ENCODE assay signal across 8 cellular contexts in the genomic region with DNA sequence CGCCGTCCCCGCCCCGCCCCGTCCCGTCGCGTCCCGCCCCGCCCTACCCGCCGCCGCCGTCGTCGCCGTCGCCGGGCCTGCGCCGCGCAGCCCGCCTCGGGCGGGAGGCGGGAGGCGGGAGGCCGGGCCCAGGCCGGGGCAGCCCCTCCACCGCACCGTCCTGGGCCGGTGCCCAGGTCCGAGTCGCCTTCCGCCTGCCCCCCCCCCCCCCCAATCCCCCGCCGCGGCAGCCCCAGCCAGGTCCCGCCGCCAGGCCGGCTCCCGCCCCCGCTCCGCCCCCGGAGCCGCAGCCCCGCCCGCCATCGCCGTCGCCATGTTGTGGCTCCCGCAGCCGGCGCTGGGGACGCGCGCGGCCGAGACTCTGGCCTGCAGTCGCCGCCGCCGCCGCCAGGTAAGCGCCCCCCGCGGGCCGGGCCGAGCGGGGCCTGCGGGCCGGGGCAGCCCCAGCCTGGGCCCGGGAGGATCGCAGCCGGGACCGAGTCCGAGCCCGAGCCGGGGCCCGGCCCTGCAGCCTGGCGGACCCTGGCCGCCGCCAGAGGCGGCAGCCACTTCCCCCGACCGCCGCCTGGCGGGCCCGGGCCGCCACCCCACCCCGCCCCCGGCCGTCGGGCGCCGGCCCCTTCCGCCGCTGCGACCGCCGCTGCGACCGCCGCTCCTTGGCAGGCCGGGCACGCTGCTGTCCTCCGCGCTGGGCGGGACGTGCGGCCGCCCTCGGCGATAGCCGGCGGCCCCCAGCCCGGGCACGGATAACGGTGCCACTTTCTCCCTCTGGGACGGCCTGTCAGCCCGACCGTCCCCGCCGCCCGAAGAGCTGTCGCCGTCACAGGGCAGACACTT. TPM values are rescaled to one million over a fixed set of nuclear protein-coding genes. Genes with fewer than 3 reads are reported as not detected.
A peak's percentile ranks its signal among the peaks of the same experiment; 100 is the strongest.
DNase-seq lines count a peak whose midpoint lies in the region; ATAC-seq and TF ChIP-seq lines count a peak whose summit lies in the region.

Gene ZNF592, plus strand, starts transcription at position 319 of the 837 bp plus-strand sequence. CDS start 34,084 bp downstream, outside the sequence.

- no peaks in the 10 kb centered on the region for H3K9me3 ChIP-seq in NT2/D1 (ENCODE audit: insufficient read depth, low read length)

- H3K4me1 Mint-ChIP-seq in endothelial cell (ENCODE audit: unreplicated experiment), result peaks cover 41% of the 10 kb centered on the region

- H3K4me1 ChIP-seq in NT2/D1 (ENCODE audit: insufficient read depth, insufficient read length), result no peaks in the 10 kb centered on the region

- no peak for TF ChIP-seq CTCF in endothelial cell (IDR thresholded peaks at IDR 0.05; ENCODE audit: unreplicated experiment)

- peak within 1 kb of the TSS; percentile 98 for H3K4me3 Mint-ChIP-seq in endothelial cell (ENCODE audit: unreplicated experiment)

- peak within 1 kb of the TSS; percentile 85 for H3K4me3 ChIP-seq in NT2/D1 (ENCODE audit: insufficient read length, low read depth)

- ATAC-seq in GM18907 (IDR thresholded peaks at IDR 0.05; ENCODE audit: unreplicated experiment) (peak; percentile 53), HG03135 (IDR thresholded peaks at IDR 0.05; ENCODE audit: unreplicated experiment) (peak; percentile 55)

- H3K9me3 Mint-ChIP-seq in endothelial cell (ENCODE audit: unreplicated experiment), result no peaks in the 10 kb centered on the region

- no peaks in the 10 kb centered on the region for H3K36me3 Mint-ChIP-seq in endothelial cell (ENCODE audit: low read depth, unreplicated experiment)

- H3K27me3 Mint-ChIP-seq in endothelial cell (ENCODE audit: unreplicated experiment), result peaks cover 11% of the 10 kb centered on the region

- DNase-seq in AG08396 (ENCODE audit: low spot score) (peak; percentile 93), NT2/D1 (ENCODE audit: low read depth, low spot score) (peak; percentile 30), endothelial cell (ENCODE audit: low spot score) (peak; percentile 78), midbrain (lab: John Stamatoyannopoulos, UW) (peak; percentile 81)
- DNase-seq in activated CD8-positive, alpha-beta memory T cell treated with anti-CD3 and anti-CD28 coated beads, Interleukin-2, amount 50 U/mL, for 1 hour (ENCODE audit: extremely low read depth), result peak; percentile 29
- DNase-seq in stimulated activated CD8-positive, alpha-beta memory T cell treated with anti-CD3 and anti-CD28 coated beads, Interleukin-2, amount 100 ng/mL, for 48 hours (ENCODE audit: low read depth in 2 of 2), result peak; percentile 71 to 74

- peak within 1 kb of the TSS; percentile 96 for H3K27ac Mint-ChIP-seq in endothelial cell (ENCODE audit: unreplicated experiment)

- peak within 1 kb of the TSS; percentile 96 for H3K9ac ChIP-seq in NT2/D1 (ENCODE audit: insufficient read length, low read depth)

- H3K27me3 ChIP-seq in NT2/D1 (ENCODE audit: insufficient read depth, insufficient read length), result no peaks in the 10 kb centered on the region

- H3K36me3 ChIP-seq in NT2/D1 (ENCODE audit: insufficient read depth, insufficient read length, low read length), result peaks cover 2% of the 10 kb centered on the region

RNA-seq across cellular contexts. Expression of gene ZNF592, which starts in this region (rescaled TPM):
- 29.1 TPM for total RNA-seq in endothelial cell (ENCODE audit: unreplicated experiment)

Comparison
In these comparisons a context has a peak if more than half of its experiments do, and no peak if none do; other contexts are left out.
1. Peak in every context shown above with its lines: DNase-seq, ATAC-seq and H3K4me3 ChIP-seq.
2. DNase-seq: peak in every context shown above with its lines; median percentile 93 in AG08396; 81 in midbrain; 78 in endothelial cell; 72 in stimulated activated CD8-positive, alpha-beta memory T cell treated with anti-CD3 and anti-CD28 coated beads, Interleukin-2, amount 100 ng/mL, for 48 hours; 30 in NT2/D1; 29 in activated CD8-positive, alpha-beta memory T cell treated with anti-CD3 and anti-CD28 coated beads, Interleukin-2, amount 50 U/mL, for 1 hour.